In genomic region chr16:1985466-1986150, GRCh38 we compare ENCODE assay signal across 11 cellular contexts. TPM values are rescaled to one million over a fixed set of nuclear protein-coding genes. Genes with fewer than 3 reads are reported as not detected.
DNase-seq lines count a peak whose midpoint lies in the region; ATAC-seq and TF ChIP-seq lines count a peak whose summit lies in the region.
"Had no signal": no experiment of that assay in that cellular context is flagged by ENCODE, and none has a peak within 500 bp of the region (broad histone marks: within the 10 kb centered on the region; RNA-seq: fewer than 3 reads in every experiment).

No MANE protein-coding gene starts in this region.

- no peak for ATAC-seq in RWPE2 (ENCODE audit: low read depth)

- H3K27me3 Mint-ChIP-seq in activated CD4-positive, alpha-beta T cell treated with anti-CD3 and anti-CD28 coated beads, Interleukin-2, amount 10 ng/mL, durations not matched to agents 7 days and 5 days: peaks cover 39% of the 10 kb centered on the region

- peaks cover 19% of the 10 kb centered on the region for H3K36me3 ChIP-seq in RWPE2 (ENCODE audit: low read depth)
- H3K36me3 ChIP-seq in skeletal muscle tissue (ENCODE audit: control insufficient read depth in 3 of 3, insufficient read depth in 3 of 3, low read length in 3 of 3): peaks cover 16 to 20% (median 18%) of the 10 kb centered on the region in 3 donors

- CTCF ChIA-PET in activated CD4-positive, alpha-beta T cell treated with anti-CD3 and anti-CD28 coated beads, Interleukin-2, amount 10 ng/mL, durations not matched to agents 7 days and 5 days (lab: Charles Lee): interaction anchor here (1.3 kb wide), 1 partner anchor 18 kb away, joined by 3 read pairs; no protein-coding TSS in a partner anchor

- no peak for DNase-seq in activated CD4-positive, alpha-beta T cell treated with anti-CD3 and anti-CD28 coated beads, Interleukin-2, amount 10 ng/mL, durations not matched to agents 7 days and 5 days
- no peak for DNase-seq in activated CD4-positive, alpha-beta T cell treated with anti-CD3 and anti-CD28 coated beads for 4 hours
- no peak for DNase-seq in RWPE2 (ENCODE audit: low spot score)
- DNase-seq in foreskin fibroblast: no peak
- DNase-seq in NOMO-1 treated with DMSO at 0.1 percent for 48 hours (lab: John Stamatoyannopoulos, UW; ENCODE audit: unreplicated experiment): no peak
- no peak for DNase-seq in AML-193 (lab: John Stamatoyannopoulos, UW)
- DNase-seq in NCI-H2029 treated with DMSO at 0.1 percent for 48 hours (lab: John Stamatoyannopoulos, UW): no peak
- DNase-seq: activated CD8-positive, alpha-beta memory T cell treated with anti-CD3 and anti-CD28 coated beads, Interleukin-2, amount 50 U/mL, for 4 hours; BE2C had no signal

- POLR2A ChIA-PET in activated CD4-positive, alpha-beta T cell treated with anti-CD3 and anti-CD28 coated beads, Interleukin-2, amount 10 ng/mL, durations not matched to agents 7 days and 5 days (lab: Charles Lee): no interaction called here

- TF ChIP-seq CTCF in RWPE2 (IDR thresholded peaks at IDR 0.05; ENCODE audit: poor library complexity, severe bottlenecking) (no peak), foreskin fibroblast (IDR thresholded peaks at IDR 0.05; ENCODE audit: low read depth, low read length) (no peak)

- H3K36me3 Mint-ChIP-seq in activated CD4-positive, alpha-beta T cell treated with anti-CD3 and anti-CD28 coated beads, Interleukin-2, amount 10 ng/mL, durations not matched to agents 7 days and 5 days (ENCODE audit: low read depth): peaks cover 4% of the 10 kb centered on the region

- H3K27me3 ChIP-seq in RWPE2 (ENCODE audit: insufficient read depth, poor library complexity, severe bottlenecking): peaks cover 3% of the 10 kb centered on the region
- H3K27me3 ChIP-seq in skeletal muscle tissue (ENCODE audit: control insufficient read depth in 3 of 3, insufficient read depth in 3 of 3, low read length in 3 of 3): peaks cover 23 to 31% (median 26%) of the 10 kb centered on the region in 3 donors

- H3K9me3 Mint-ChIP-seq in activated CD4-positive, alpha-beta T cell treated with anti-CD3 and anti-CD28 coated beads, Interleukin-2, amount 10 ng/mL, durations not matched to agents 7 days and 5 days: no peaks in the 10 kb centered on the region

- H3K4me3 ChIP-seq in RWPE2 (ENCODE audit: severe bottlenecking) (peak overlapping the region; percentile 70), foreskin fibroblast (ENCODE audit: low read depth in 1 of 2, low read length in 2 of 2) (peak overlapping the region; percentile 72 to 76), skeletal muscle tissue (ENCODE audit: low read length in 3 of 3) (peak overlapping the region in 2 of 3 donors; percentile 81)

- H3K4me3 Mint-ChIP-seq in activated CD4-positive, alpha-beta T cell treated with anti-CD3 and anti-CD28 coated beads, Interleukin-2, amount 10 ng/mL, durations not matched to agents 7 days and 5 days: peak overlapping the region; percentile 80

- H3K4me1 ChIP-seq in RWPE2 (ENCODE audit: insufficient read depth, poor library complexity, severe bottlenecking): peaks cover 5% of the 10 kb centered on the region
- peaks cover 26 to 50% (median 32%) of the 10 kb centered on the region in 3 donors for H3K4me1 ChIP-seq in skeletal muscle tissue (ENCODE audit: control insufficient read depth in 3 of 3, insufficient read depth in 3 of 3, low read length in 3 of 3)

- peak overlapping the region; percentile 74 for H3K27ac Mint-ChIP-seq in activated CD4-positive, alpha-beta T cell treated with anti-CD3 and anti-CD28 coated beads, Interleukin-2, amount 10 ng/mL, durations not matched to agents 7 days and 5 days

- H3K27ac ChIP-seq in RWPE2 (ENCODE audit: poor library complexity, severe bottlenecking) (peak overlapping the region; percentile 47), skeletal muscle tissue (ENCODE audit: low read depth, low read length) (no peak overlapping the region)

- H3K4me1 Mint-ChIP-seq in activated CD4-positive, alpha-beta T cell treated with anti-CD3 and anti-CD28 coated beads, Interleukin-2, amount 10 ng/mL, durations not matched to agents 7 days and 5 days: peaks cover 21% of the 10 kb centered on the region

- H3K9ac ChIP-seq in skeletal muscle tissue (ENCODE audit: low read depth in 1 of 3, low read length in 3 of 3): peak overlapping the region in 1 of 3 donors; percentile 82

- no peaks in the 10 kb centered on the region for H3K9me3 ChIP-seq in RWPE2 (ENCODE audit: severe bottlenecking)
- no peaks in the 10 kb centered on the region for H3K9me3 ChIP-seq in skeletal muscle tissue (ENCODE audit: control insufficient read depth in 3 of 3, low read length in 3 of 3)
- H3K9me3 ChIP-seq: BE2C had no signal

RNA-seq across cellular contexts. Expression of gene GFER, which starts 1.6 kb away (rescaled TPM):
- total RNA-seq in activated CD4-positive, alpha-beta T cell treated with anti-CD3 and anti-CD28 coated beads, Interleukin-2, amount 10 ng/mL, durations not matched to agents 7 days and 5 days: 10 to 100 TPM; 23.8 to 25.2 TPM
- 4.7 TPM for total RNA-seq in skeletal muscle tissue

RNA-seq across cellular contexts. Expression of gene SYNGR3, which starts 4.2 kb away (rescaled TPM):
- total RNA-seq in activated CD4-positive, alpha-beta T cell treated with anti-CD3 and anti-CD28 coated beads, Interleukin-2, amount 10 ng/mL, durations not matched to agents 7 days and 5 days: 1 to 10 TPM; 1.3 to 1.9 TPM
- 0.52 TPM for total RNA-seq in skeletal muscle tissue

RNA-seq across cellular contexts. Expression of gene NOXO1, which starts 4.3 kb away (rescaled TPM):
- total RNA-seq in activated CD4-positive, alpha-beta T cell treated with anti-CD3 and anti-CD28 coated beads, Interleukin-2, amount 10 ng/mL, durations not matched to agents 7 days and 5 days: under 1 TPM; 0.87 to 0.89 TPM
- 1.6 TPM for total RNA-seq in skeletal muscle tissue

RNA-seq across cellular contexts. Expression of gene TBL3, which starts 13.8 kb away (rescaled TPM):
- 10 to 100 TPM; 26.1 to 27.0 TPM for total RNA-seq in activated CD4-positive, alpha-beta T cell treated with anti-CD3 and anti-CD28 coated beads, Interleukin-2, amount 10 ng/mL, durations not matched to agents 7 days and 5 days
- total RNA-seq in skeletal muscle tissue: 18.8 TPM

RNA-seq across cellular contexts. Expression of gene RNF151, which starts 19.0 kb away (rescaled TPM):
- not detected for total RNA-seq in activated CD4-positive, alpha-beta T cell treated with anti-CD3 and anti-CD28 coated beads, Interleukin-2, amount 10 ng/mL, durations not matched to agents 7 days and 5 days
- total RNA-seq in skeletal muscle tissue: not detected
- total RNA-seq: lower leg skin had no signal
